9 cellular contexts compared by ENCODE assay signal in genomic region chr5:32854473-32854872, GRCh38.
"Had no signal": no experiment of that assay in that cellular context is flagged by ENCODE, and none has a peak within 500 bp of the region (broad histone marks: within the 10 kb centered on the region; RNA-seq: fewer than 3 reads in every experiment).

No MANE protein-coding gene starts in this region.

- H2AFZ ChIP-seq: GM23338 had no signal

- FAIRE-seq: H1, H54 had no signal

- DNase-seq: H9, HCEC 1CT, HFFc6, IMR-90 had no signal

- H3K27ac Mint-ChIP-seq: GM23338, H9, HFFc6 had no signal

- H3K4me2 ChIP-seq: GM23338 had no signal

- H3K27ac ChIP-seq: HL-60 had no signal

- ATAC-seq: GM23338, K562 had no signal

- H3K4me3 ChIP-seq: GM23338, K562 had no signal

- H3K4me3 Mint-ChIP-seq: GM23338, H9, HFFc6 had no signal
